13 cellular contexts compared by ENCODE assay signal in genomic region chr16:49454426-49455180, GRCh38.
"Had no signal": no experiment of that assay in that cellular context is flagged by ENCODE, and none has a peak within 500 bp of the region (broad histone marks: within the 10 kb centered on the region; RNA-seq: fewer than 3 reads in every experiment).

No MANE protein-coding gene starts in this region.

- ATAC-seq: activated CD4-positive, CD25-positive, alpha-beta regulatory T cell treated with anti-CD3 and anti-CD28 coated beads, Interleukin-2, amount 50 U/mL, for 24 hours had no signal

- H3K4me3 Mint-ChIP-seq: activated naive CD8-positive, alpha-beta T cell treated with anti-CD3 and anti-CD28 coated beads for 36 hours; naive B cell; neural progenitor cell; type B pancreatic cell had no signal

- H3K27me3 Mint-ChIP-seq: activated naive CD8-positive, alpha-beta T cell treated with anti-CD3 and anti-CD28 coated beads for 36 hours had no signal

- H3K27me3 ChIP-seq: neural progenitor cell had no signal

- H3K4me2 ChIP-seq: neural progenitor cell had no signal

- H3K4me3 ChIP-seq: neural progenitor cell had no signal

- H2AFZ ChIP-seq: neural progenitor cell, parathyroid adenoma had no signal

- H3K36me3 ChIP-seq: neural progenitor cell had no signal

- H3K9ac ChIP-seq: neural progenitor cell, parathyroid adenoma had no signal

- DNase-seq: activated gamma-delta T cell treated with Interleukin-2 at 50 U/mL for 16 hours; activated naive CD8-positive, alpha-beta T cell treated with anti-CD3 and anti-CD28 coated beads for 36 hours; anterior cingulate cortex; cerebellar nuclear complex; naive B cell; stimulated activated CD4-positive, alpha-beta T cell treated with anti-CD3 and anti-CD28 coated beads, Interleukin-15, amount 100 ng/mL, for 24 hours; stimulated activated CD4-positive, alpha-beta T cell treated with anti-CD3 and anti-CD28 coated beads, Interleukin-4, amount 100 ng/mL, for 1 hour; stimulated activated naive CD4-positive, alpha-beta T cell; T-helper 9 cell had no signal

- H3K27ac Mint-ChIP-seq: activated naive CD8-positive, alpha-beta T cell treated with anti-CD3 and anti-CD28 coated beads for 36 hours; neural progenitor cell; type B pancreatic cell had no signal

- H3K36me3 Mint-ChIP-seq: activated naive CD8-positive, alpha-beta T cell treated with anti-CD3 and anti-CD28 coated beads for 36 hours; naive B cell; neural progenitor cell; type B pancreatic cell had no signal

- H3K4me1 Mint-ChIP-seq: activated naive CD8-positive, alpha-beta T cell treated with anti-CD3 and anti-CD28 coated beads for 36 hours; naive B cell had no signal

- H3K4me1 ChIP-seq: parathyroid adenoma had no signal

- H3K27ac ChIP-seq: neural progenitor cell, parathyroid adenoma had no signal

- H3K9me3 Mint-ChIP-seq: activated naive CD8-positive, alpha-beta T cell treated with anti-CD3 and anti-CD28 coated beads for 36 hours; type B pancreatic cell had no signal

- H3K79me2 ChIP-seq: parathyroid adenoma had no signal
